In the genomic region with DNA sequence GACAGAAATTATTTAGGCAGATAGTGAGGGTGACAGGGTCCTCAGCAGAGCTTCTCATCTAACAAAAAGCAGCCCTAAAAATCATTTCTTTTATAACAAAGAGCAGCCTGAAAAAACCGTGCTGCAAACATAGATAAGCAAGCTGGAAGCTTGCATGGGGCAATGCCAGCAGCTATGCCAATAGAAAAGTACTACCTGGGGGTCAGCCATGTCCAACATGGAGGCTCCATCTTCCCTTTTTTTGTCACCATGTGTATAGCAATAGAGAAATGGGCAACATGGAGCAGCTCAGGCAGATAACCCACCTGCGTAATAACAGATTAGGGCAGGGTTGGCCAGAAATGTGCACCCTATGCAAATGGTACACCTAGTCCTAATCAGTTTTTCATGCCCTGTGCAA, we compare ENCODE assay signal across 39 cellular contexts. TPM values are rescaled to one million over a fixed set of nuclear protein-coding genes. Genes with fewer than 3 reads are reported as not detected.
"Had no signal": no experiment of that assay in that cellular context is flagged by ENCODE, and none has a peak within 500 bp of the region (broad histone marks: within the 10 kb centered on the region; RNA-seq: fewer than 3 reads in every experiment).

No MANE protein-coding gene starts in this region.

- H3K36me3 ChIP-seq: MG63 had no signal

- H3K4me3 ChIP-seq: MG63 had no signal

- H3K9ac ChIP-seq: KMS-11 had no signal

- H3K4me2 ChIP-seq: KMS-11 had no signal

- DNase-seq: Karpas-422, Kasumi-1, MG63, MM.1S, MV-4-11, NCI-H1048, NCI-H1092, NCI-H1092 treated with DMSO at 0.1 percent for 48 hours, NCI-H1105 treated with DMSO at 0.1 percent for 48 hours, NCI-H1417, NCI-H1417 treated with DMSO at 0.1 percent for 48 hours, NCI-H1436, NCI-H1436 treated with DMSO at 0.1 percent for 48 hours, NCI-H146, NCI-H1694, NCI-H1694 treated with DMSO at 0.1 percent for 48 hours, NCI-H187, NCI-H187 treated with DMSO at 0.1 percent for 48 hours, NCI-H1930, NCI-H2029, NCI-H2029 treated with DMSO at 0.1 percent for 48 hours, NCI-H2081, NCI-H2081 treated with DMSO at 0.1 percent for 48 hours, NCI-H2107, NCI-H2171, NCI-H2171 treated with DMSO at 0.1 percent for 48 hours, NCI-H2227 treated with DMSO at 0.1 percent for 48 hours, NCI-H226, NCI-H345, NCI-H446, NCI-H446 treated with DMSO at 0.1 percent for 48 hours, NCI-H510A, NCI-H510A treated with DMSO at 0.1 percent for 48 hours, NCI-H524 had no signal

- H3K27ac ChIP-seq: KMS-11 had no signal

- H3K27me3 ChIP-seq: MG63 had no signal

RNA-seq across cellular contexts. Expression of gene IGLL5, which starts 57.4 kb away (rescaled TPM):
- total RNA-seq: LHCN-M2, M059J, MCF 10A, NCI-H460 had no signal
